Comparison of ENCODE assay signal across 8 cellular contexts in the genomic region with DNA sequence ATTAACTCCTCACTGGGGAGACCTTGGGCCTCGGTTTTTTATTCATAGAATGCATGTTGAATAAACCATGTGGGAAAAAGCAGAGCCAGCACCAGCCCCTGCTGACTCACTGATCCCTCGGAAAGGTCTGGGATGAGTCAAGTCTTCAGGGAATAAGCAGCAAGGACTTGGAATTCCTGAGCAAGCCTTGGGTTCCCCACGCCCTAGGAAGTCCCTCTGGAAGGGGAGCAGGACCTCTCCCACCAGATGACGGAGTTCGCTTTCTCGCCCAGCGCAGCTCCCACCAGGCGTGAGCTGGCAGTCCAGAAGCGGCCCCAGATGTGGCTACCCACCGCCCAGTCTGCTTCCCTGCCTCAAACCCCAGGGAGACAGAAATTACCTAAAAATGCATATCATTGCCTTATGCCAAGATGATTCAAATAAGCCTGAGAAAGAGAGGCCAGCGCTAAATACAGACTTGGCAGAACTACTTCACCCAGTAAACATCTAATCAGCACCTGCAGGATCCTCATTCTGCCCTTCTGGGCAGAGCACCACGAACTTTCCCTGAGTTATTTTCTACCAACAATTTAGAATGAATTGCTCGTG. TPM values are rescaled to one million over a fixed set of nuclear protein-coding genes. Genes with fewer than 3 reads are reported as not detected.
DNase-seq lines count a peak whose midpoint lies in the region; ATAC-seq and TF ChIP-seq lines count a peak whose summit lies in the region.

No MANE protein-coding gene starts in this region.

- no peak overlapping the region for H3K4me3 ChIP-seq in right cardiac atrium (ENCODE audit: low read length)

- intact Hi-C loops in right cardiac atrium (cut with DNase I) = no loop called here

- POLR2A ChIA-PET in activated naive CD8-positive, alpha-beta T cell treated with anti-CD3 and anti-CD28 coated beads, Interleukin-2, amount 10 ng/mL, durations not matched to agents 7 days and 5 days (lab: Charles Lee) = interaction anchor here (0.6 kb wide), 1 partner anchor 150 kb away, joined by 4 read pairs; no protein-coding TSS in a partner anchor
- POLR2A ChIA-PET in HEK293T (lab: Yijun Ruan, JAX) = no interaction called here

- peaks cover 13% of the 10 kb centered on the region for H3K9me3 Mint-ChIP-seq in activated naive CD8-positive, alpha-beta T cell treated with anti-CD3 and anti-CD28 coated beads, Interleukin-2, amount 10 ng/mL, durations not matched to agents 7 days and 5 days

- H3K4me1 ChIP-seq in right cardiac atrium (ENCODE audit: control insufficient read depth, insufficient read depth, low read length) = peaks cover 4% of the 10 kb centered on the region

- H3K4me3 Mint-ChIP-seq in activated naive CD8-positive, alpha-beta T cell treated with anti-CD3 and anti-CD28 coated beads, Interleukin-2, amount 10 ng/mL, durations not matched to agents 7 days and 5 days = peak overlapping the region; percentile 64

- CTCF ChIA-PET in HEK293T (lab: Yijun Ruan, JAX) = no interaction called here

- H3K36me3 Mint-ChIP-seq in activated naive CD8-positive, alpha-beta T cell treated with anti-CD3 and anti-CD28 coated beads, Interleukin-2, amount 10 ng/mL, durations not matched to agents 7 days and 5 days = peaks cover 27% of the 10 kb centered on the region

- WGBS in right cardiac atrium = 51% methylated on average over 13 of the region's 13 CpGs

- no peak for DNase-seq in activated naive CD8-positive, alpha-beta T cell treated with anti-CD3 and anti-CD28 coated beads, Interleukin-2, amount 10 ng/mL, durations not matched to agents 7 days and 5 days
- peak in 1 of 3 donors; percentile 62 for DNase-seq in right cardiac atrium
- peak; percentile 99 for DNase-seq in stromal cell of bone marrow (ENCODE audit: low read depth)
- no peak for DNase-seq in HEK293T (ENCODE audit: extremely low spot score)
- DNase-seq in NOMO-1 (lab: John Stamatoyannopoulos, UW; ENCODE audit: unreplicated experiment in 2 of 2) = no peak
- no peak for DNase-seq in NCI-H2029 treated with DMSO at 0.1 percent for 48 hours (lab: John Stamatoyannopoulos, UW)

- no peaks in the 10 kb centered on the region for H3K27me3 ChIP-seq in right cardiac atrium (ENCODE audit: control insufficient read depth, insufficient read depth)

- peaks cover 27% of the 10 kb centered on the region for H3K4me1 Mint-ChIP-seq in activated naive CD8-positive, alpha-beta T cell treated with anti-CD3 and anti-CD28 coated beads, Interleukin-2, amount 10 ng/mL, durations not matched to agents 7 days and 5 days

- peaks cover 42% of the 10 kb centered on the region for H3K27me3 Mint-ChIP-seq in activated naive CD8-positive, alpha-beta T cell treated with anti-CD3 and anti-CD28 coated beads, Interleukin-2, amount 10 ng/mL, durations not matched to agents 7 days and 5 days

- peak; percentile 14 for ATAC-seq in GM19324 (IDR thresholded peaks at IDR 0.05; ENCODE audit: low FRiP score, unreplicated experiment)
- peak; percentile 12 for ATAC-seq in HG03432 (IDR thresholded peaks at IDR 0.05; ENCODE audit: unreplicated experiment)
- peak; percentile 15 for ATAC-seq in activated naive CD8-positive, alpha-beta T cell treated with anti-CD3 and anti-CD28 coated beads, Interleukin-2, amount 10 ng/mL, durations not matched to agents 7 days and 5 days (ENCODE audit: low read depth)
- peak; percentile 58 to 93 for ATAC-seq in right cardiac atrium

- no peaks in the 10 kb centered on the region for H3K9me3 ChIP-seq in right cardiac atrium (ENCODE audit: control insufficient read depth, low read length)

- H3K27ac ChIP-seq in right cardiac atrium (ENCODE audit: low read length) = peak overlapping the region; percentile 32

- H3K27ac Mint-ChIP-seq in activated naive CD8-positive, alpha-beta T cell treated with anti-CD3 and anti-CD28 coated beads, Interleukin-2, amount 10 ng/mL, durations not matched to agents 7 days and 5 days = peak overlapping the region; percentile 70

TF ChIP-seq in HEK293T, 16 proteins besides CTCF, POLR2A, EP300 and RAD21:
- TF ChIP-seq CTBP1 (IDR thresholded peaks at IDR 0.05; ENCODE audit: borderline replicate concordance) (no peak), BHLHE40 (IDR thresholded peaks at IDR 0.05; ENCODE audit: borderline replicate concordance) (no peak), SUZ12 (IDR thresholded peaks at IDR 0.05) (no peak), ARNT (IDR thresholded peaks at IDR 0.05) (no peak), NFRKB (IDR thresholded peaks at IDR 0.05) (no peak), ZNF384 (IDR thresholded peaks at IDR 0.05) (no peak), HDGF (IDR thresholded peaks at IDR 0.05; ENCODE audit: borderline replicate concordance) (no peak), SP1 (IDR thresholded peaks at IDR 0.05) (no peak), FOXM1 (IDR thresholded peaks at IDR 0.05; ENCODE audit: borderline replicate concordance) (no peak), TARDBP (IDR thresholded peaks at IDR 0.05) (no peak), FOXK2 (IDR thresholded peaks at IDR 0.05) (no peak), L3MBTL2 (conservative IDR thresholded peaks at IDR 0.05) (no peak)
- TF ChIP-seq, protein P1, sequence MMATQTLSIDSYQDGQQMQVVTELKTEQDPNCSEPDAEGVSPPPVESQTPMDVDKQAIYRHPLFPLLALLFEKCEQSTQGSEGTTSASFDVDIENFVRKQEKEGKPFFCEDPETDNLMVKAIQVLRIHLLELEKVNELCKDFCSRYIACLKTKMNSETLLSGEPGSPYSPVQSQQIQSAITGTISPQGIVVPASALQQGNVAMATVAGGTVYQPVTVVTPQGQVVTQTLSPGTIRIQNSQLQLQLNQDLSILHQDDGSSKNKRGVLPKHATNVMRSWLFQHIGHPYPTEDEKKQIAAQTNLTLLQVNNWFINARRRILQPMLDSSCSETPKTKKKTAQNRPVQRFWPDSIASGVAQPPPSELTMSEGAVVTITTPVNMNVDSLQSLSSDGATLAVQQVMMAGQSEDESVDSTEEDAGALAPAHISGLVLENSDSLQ (IDR thresholded peaks at IDR 0.05) = no peak

RNA-seq across cellular contexts. Expression of a gene that starts 45.5 kb away (rescaled TPM):
- total RNA-seq in activated naive CD8-positive, alpha-beta T cell treated with anti-CD3 and anti-CD28 coated beads, Interleukin-2, amount 10 ng/mL, durations not matched to agents 7 days and 5 days = 1 to 10 TPM; 8.3 to 9.6 TPM
- total RNA-seq in right cardiac atrium = 10 to 100 TPM; 10.1 to 13.5 (median 10.9) TPM
- polyA plus RNA-seq in right cardiac atrium = 8.0 TPM

RNA-seq across cellular contexts. Expression of a gene that starts 45.6 kb away (rescaled TPM):
- 10 to 100 TPM; 24.9 to 29.5 TPM for total RNA-seq in activated naive CD8-positive, alpha-beta T cell treated with anti-CD3 and anti-CD28 coated beads, Interleukin-2, amount 10 ng/mL, durations not matched to agents 7 days and 5 days
- total RNA-seq in right cardiac atrium = 10 to 100 TPM; 10.8 to 16.8 (median 13.8) TPM
- polyA plus RNA-seq in right cardiac atrium = 9.7 TPM

Comparison
In these comparisons a context has a peak if more than half of its experiments do, and no peak if none do; other contexts are left out.
1. ATAC-seq: peak in every context shown above with its lines; median percentile 76 in right cardiac atrium; 15 in activated naive CD8-positive, alpha-beta T cell treated with anti-CD3 and anti-CD28 coated beads, Interleukin-2, amount 10 ng/mL, durations not matched to agents 7 days and 5 days; 14 in GM19324; 12 in HG03432.